Comparison of ENCODE assay signal across 9 cellular contexts in the genomic region with DNA sequence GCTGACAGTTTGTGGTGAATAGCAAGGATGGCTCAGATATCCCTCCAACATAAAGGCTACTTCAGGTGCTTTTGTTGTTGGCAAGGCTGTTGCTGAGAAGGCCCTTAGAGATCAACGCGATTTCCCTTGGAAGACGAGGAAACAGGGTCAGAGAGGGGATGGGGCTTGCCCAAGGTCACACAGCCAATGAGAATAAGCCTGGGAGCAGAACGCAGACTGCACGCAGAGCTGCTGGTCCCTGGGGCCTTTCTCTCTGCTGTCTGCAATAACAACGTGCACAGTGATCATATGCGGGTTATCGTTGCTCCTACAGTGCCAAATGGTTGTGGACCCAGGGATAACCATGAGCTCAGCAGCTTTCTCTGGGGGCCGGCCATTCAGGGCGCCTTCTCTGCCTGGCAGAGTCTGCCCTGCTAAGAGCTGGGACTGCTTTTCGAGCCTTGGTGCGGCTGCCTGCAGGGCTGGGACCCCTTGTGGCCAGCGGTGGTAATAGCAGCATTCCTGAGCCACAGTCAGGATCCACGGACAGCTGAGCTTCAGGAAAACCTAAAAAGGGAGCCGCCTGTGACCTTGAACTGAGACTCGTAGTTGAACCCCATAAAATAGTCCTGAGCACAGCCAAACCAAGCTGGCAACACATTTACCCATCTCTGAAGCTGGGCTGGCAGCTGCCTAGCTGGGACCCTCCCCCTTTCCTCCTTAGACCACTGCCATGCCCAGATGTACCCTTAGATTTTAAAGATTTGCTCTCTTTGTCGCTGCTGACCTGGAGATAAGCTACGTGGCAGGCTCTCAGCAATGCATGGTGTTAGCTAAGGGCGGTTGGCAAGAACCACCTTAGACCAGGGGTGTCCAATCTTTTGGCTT. TPM values are rescaled to one million over a fixed set of nuclear protein-coding genes. Genes with fewer than 3 reads are reported as not detected.
A peak's percentile ranks its signal among the peaks of the same experiment; 100 is the strongest.
DNase-seq lines count a peak whose midpoint lies in the region; ATAC-seq and TF ChIP-seq lines count a peak whose summit lies in the region.
"Had no signal": no experiment of that assay in that cellular context is flagged by ENCODE, and none has a peak within 500 bp of the region (broad histone marks: within the 10 kb centered on the region; RNA-seq: fewer than 3 reads in every experiment).

No MANE protein-coding gene starts in this region.

- H3K27me3 Mint-ChIP-seq in CD4-positive, alpha-beta T cell: no peaks in the 10 kb centered on the region
- peaks cover 40% of the 10 kb centered on the region for H3K27me3 Mint-ChIP-seq in nephron progenitor cell (ENCODE audit: low read depth, poor library complexity)

- no peaks in the 10 kb centered on the region for H3K27me3 ChIP-seq in CD4-positive, alpha-beta T cell (ENCODE audit: control insufficient read depth, insufficient read depth, low read length)
- H3K27me3 ChIP-seq in H7 (ENCODE audit: control insufficient read depth, insufficient read depth, low read length) (no peaks in the 10 kb centered on the region), OCI-LY3 (ENCODE audit: low read depth, low read length) (no peaks in the 10 kb centered on the region)

- peak; percentile 29 to 72 (median 55) for DNase-seq in CD4-positive, alpha-beta T cell
- DNase-seq in H7: peak; percentile 85
- DNase-seq in activated T-cell treated with anti-CD3 and anti-CD28 coated beads, Interleukin-2, amount 50 U/mL, for 48 hours: peak; percentile 67 to 75
- peak; percentile 78 for DNase-seq in fibroblast of pulmonary artery (ENCODE audit: low read depth)
- DNase-seq in nephron progenitor cell: peak; percentile 90
- DNase-seq in substantia nigra (lab: John Stamatoyannopoulos, UW): peak in 48 of 49 donors; percentile 2 to 75 (median 44)

- TF ChIP-seq CTCF in CD4-positive, alpha-beta T cell (IDR thresholded peaks at IDR 0.05): peak; percentile 89
- peak; percentile 66 for TF ChIP-seq CTCF in OCI-LY3 (IDR thresholded peaks at IDR 0.05; ENCODE audit: low read depth, low read length)
- TF ChIP-seq CTCF in fibroblast of pulmonary artery (IDR thresholded peaks at IDR 0.05; ENCODE audit: low read length, missing control alignments): peak; percentile 91
- TF ChIP-seq CTCF in nephron progenitor cell (IDR thresholded peaks at IDR 0.05): peak; percentile 96

- POLR2A ChIA-PET in CD4-positive, alpha-beta T cell (lab: Charles Lee): interaction anchor here (0.9 to 2.3 kb wide), 2 partner anchors 37 to 42 kb away, joined by 3 to 11 read pairs; no protein-coding TSS in a partner anchor

- H3K79me2 ChIP-seq in OCI-LY3 (ENCODE audit: low read length): no peaks in the 10 kb centered on the region

- H3K4me1 Mint-ChIP-seq in CD4-positive, alpha-beta T cell (ENCODE audit: low read depth): peaks cover 12% of the 10 kb centered on the region
- peaks cover 28% of the 10 kb centered on the region for H3K4me1 Mint-ChIP-seq in nephron progenitor cell

- CTCF ChIA-PET in CD4-positive, alpha-beta T cell (lab: Charles Lee): interaction anchor here (0.8 to 5.0 kb wide), 6 partner anchors 11 to 50 kb away, joined by 3 to 68 read pairs (median 6); no protein-coding TSS in a partner anchor

- H3K9me3 Mint-ChIP-seq in CD4-positive, alpha-beta T cell: no peaks in the 10 kb centered on the region
- H3K9me3 Mint-ChIP-seq in nephron progenitor cell: no peaks in the 10 kb centered on the region

- peaks cover 30% of the 10 kb centered on the region for H3K36me3 Mint-ChIP-seq in CD4-positive, alpha-beta T cell (ENCODE audit: low read depth)
- H3K36me3 Mint-ChIP-seq in nephron progenitor cell (ENCODE audit: low read depth): no peaks in the 10 kb centered on the region

- no peak overlapping the region for H3K9ac ChIP-seq in OCI-LY3 (ENCODE audit: low read length)

- no peak overlapping the region for H3K4me3 Mint-ChIP-seq in CD4-positive, alpha-beta T cell
- H3K4me3 Mint-ChIP-seq in nephron progenitor cell: no peak overlapping the region

- no peaks in the 10 kb centered on the region for H3K4me1 ChIP-seq in OCI-LY3 (ENCODE audit: low read length)

- no peaks in the 10 kb centered on the region for H3K36me3 ChIP-seq in H7 (replicated peaks; ENCODE audit: control insufficient read depth, insufficient read depth, low read length)
- H3K36me3 ChIP-seq in OCI-LY3 (replicated peaks; ENCODE audit: low read depth, low read length): no peaks in the 10 kb centered on the region

- no peak overlapping the region for H3K4me2 ChIP-seq in OCI-LY3 (ENCODE audit: low read length)

- intact Hi-C loops in CD4-positive, alpha-beta T cell (cut with DNase I, micrococcal nuclease): loop anchor here (1.0 kb wide), 2 partner anchors 42 to 43 kb away; no protein-coding TSS in a partner anchor

- H3K27ac ChIP-seq in CD4-positive, alpha-beta T cell (ENCODE audit: low read depth, low read length): no peak overlapping the region
- H3K27ac ChIP-seq in OCI-LY3 (ENCODE audit: low read length): no peak overlapping the region
- no peak overlapping the region for H3K27ac ChIP-seq in substantia nigra (ENCODE audit: low read depth, low read length, poor library complexity, severe bottlenecking)

- no peak overlapping the region for H3K27ac Mint-ChIP-seq in CD4-positive, alpha-beta T cell
- H3K27ac Mint-ChIP-seq in nephron progenitor cell: no peak overlapping the region

- no peaks in the 10 kb centered on the region for H3K9me3 ChIP-seq in CD4-positive, alpha-beta T cell (ENCODE audit: control insufficient read depth, low read length)
- no peaks in the 10 kb centered on the region for H3K9me3 ChIP-seq in OCI-LY3 (ENCODE audit: insufficient read depth, low read length)

- peak overlapping the region; percentile 18; the same call in 1 of the 2 replicates for H3K4me3 ChIP-seq in H7 (ENCODE audit: insufficient read depth, low read depth, low read length)
- no peak overlapping the region for H3K4me3 ChIP-seq in OCI-LY3 (ENCODE audit: low read length)
- no peak overlapping the region for H3K4me3 ChIP-seq in fibroblast of pulmonary artery (replicated peaks; ENCODE audit: low read depth, low read length)

- ATAC-seq in CD4-positive, alpha-beta T cell (ENCODE audit: poor library complexity): peak; percentile 85
- no peak for ATAC-seq in HG02840 (IDR thresholded peaks at IDR 0.05; ENCODE audit: low FRiP score, unreplicated experiment)

- H4K20me1 ChIP-seq in OCI-LY3 (ENCODE audit: insufficient read depth, low read length): no peaks in the 10 kb centered on the region

- H2AFZ ChIP-seq in OCI-LY3 (ENCODE audit: low read depth, low read length): no peak overlapping the region

RNA-seq across cellular contexts. Expression of a gene that starts 39.8 kb away (rescaled TPM):
- 1 to 10 TPM; 2.1 to 2.2 TPM for total RNA-seq in CD4-positive, alpha-beta T cell
- total RNA-seq in H7 (2014; rRNA removed; shearing (Covaris generic)): 0.45 and 1.9 TPM in 2 replicates
- total RNA-seq: T-helper 2 cell treated with Interferon-gamma antibody and Interleukin-4, amounts not matched to agents 100 ng/mL and 5 ng/mL, for 36 hours had no signal
